1 cellular context compared by ENCODE assay signal in genomic region chr2:70994445-70995226, GRCh38.
TF ChIP-seq lines count a peak whose summit lies in the region.

TEX261 (minus strand) TSS chr2:70994873; CDS start chr2:70994757, 116 bp downstream.

TF ChIP-seq in WTC11, 78 proteins besides CTCF, POLR2A, EP300 and RAD21 (continued from another document and continues in another):
- peak; percentile 49; the same call in 1 of the 2 replicates for TF ChIP-seq USF2 (CRISPR knock-in tag; IDR thresholded peaks at IDR 0.05)
- TF ChIP-seq TP53 (CRISPR knock-in tag; IDR thresholded peaks at IDR 0.05) = peak; percentile 64; the same call in 1 of the 2 replicates
- no peak for TF ChIP-seq ZSCAN18 (CRISPR knock-in tag; IDR thresholded peaks at IDR 0.05)
- no peak for TF ChIP-seq USF1 (CRISPR knock-in tag; IDR thresholded peaks at IDR 0.05)
- TF ChIP-seq ATF2 (CRISPR knock-in tag; IDR thresholded peaks at IDR 0.05; ENCODE audit: borderline replicate concordance, low read depth) = no peak
- no peak for TF ChIP-seq FOXP4 (CRISPR knock-in tag; IDR thresholded peaks at IDR 0.05)
- no peak for TF ChIP-seq CDX4 (CRISPR knock-in tag; IDR thresholded peaks at IDR 0.05; ENCODE audit: borderline replicate concordance)
- no peak for TF ChIP-seq JUN (CRISPR knock-in tag; IDR thresholded peaks at IDR 0.05)
- TF ChIP-seq ZMAT4 (CRISPR knock-in tag; IDR thresholded peaks at IDR 0.05) = no peak
- no peak for TF ChIP-seq KAT7 (CRISPR knock-in tag; IDR thresholded peaks at IDR 0.05; ENCODE audit: borderline replicate concordance)
- TF ChIP-seq ZBTB21 (CRISPR knock-in tag; IDR thresholded peaks at IDR 0.05; ENCODE audit: borderline replicate concordance) = peak; percentile 62; the same call in 1 of the 2 replicates
- no peak for TF ChIP-seq PREB (CRISPR knock-in tag; IDR thresholded peaks at IDR 0.05; ENCODE audit: borderline replicate concordance)
- TF ChIP-seq ZNF281 (CRISPR knock-in tag; IDR thresholded peaks at IDR 0.05) = no peak
- TF ChIP-seq ZNF219 (CRISPR knock-in tag; IDR thresholded peaks at IDR 0.05; ENCODE audit: borderline replicate concordance) = no peak
- no peak for TF ChIP-seq ZNF423 (CRISPR knock-in tag; IDR thresholded peaks at IDR 0.05)
- no peak for TF ChIP-seq NR2C2 (CRISPR knock-in tag; IDR thresholded peaks at IDR 0.05)
- TF ChIP-seq NR3C1 (CRISPR knock-in tag; conservative IDR thresholded peaks at IDR 0.05; ENCODE audit: low read depth) = 0 out of 2 replicates have a peak, but pooled peaks have one; percentile 74
- TF ChIP-seq GABPB1 (CRISPR knock-in tag; IDR thresholded peaks at IDR 0.05) = no peak; the same call in 1 of the 2 replicates
- no peak for TF ChIP-seq ZNF232 (CRISPR knock-in tag; IDR thresholded peaks at IDR 0.05)
- no peak for TF ChIP-seq ZNF416 (CRISPR knock-in tag; IDR thresholded peaks at IDR 0.05)
- TF ChIP-seq FOXJ3 (CRISPR knock-in tag; IDR thresholded peaks at IDR 0.05; ENCODE audit: borderline replicate concordance) = no peak
- no peak for TF ChIP-seq HMGA2 (CRISPR knock-in tag; IDR thresholded peaks at IDR 0.05)
- no peak for TF ChIP-seq MXD4 (CRISPR knock-in tag; IDR thresholded peaks at IDR 0.05; ENCODE audit: borderline replicate concordance)
- TF ChIP-seq FOXK1 (CRISPR knock-in tag; IDR thresholded peaks at IDR 0.05) = peak; percentile 57; the same call in 1 of the 2 replicates
- TF ChIP-seq ARID4B (CRISPR knock-in tag; IDR thresholded peaks at IDR 0.05; ENCODE audit: borderline replicate concordance) = no peak
- TF ChIP-seq EMX1 (CRISPR knock-in tag; IDR thresholded peaks at IDR 0.05) = no peak
- no peak for TF ChIP-seq MAX (CRISPR knock-in tag; IDR thresholded peaks at IDR 0.05)
- no peak for TF ChIP-seq RELA (CRISPR knock-in tag; IDR thresholded peaks at IDR 0.05; ENCODE audit: borderline replicate concordance)
- no peak for TF ChIP-seq ZNF512 (CRISPR knock-in tag; IDR thresholded peaks at IDR 0.05; ENCODE audit: borderline replicate concordance)
- TF ChIP-seq ELF4 (CRISPR knock-in tag; IDR thresholded peaks at IDR 0.05; ENCODE audit: low read depth) = no peak
- no peak for TF ChIP-seq ZNF396 (CRISPR knock-in tag; IDR thresholded peaks at IDR 0.05; ENCODE audit: borderline replicate concordance)
- TF ChIP-seq IRF1 (CRISPR knock-in tag; IDR thresholded peaks at IDR 0.05) = no peak
- TF ChIP-seq ERG (CRISPR knock-in tag; IDR thresholded peaks at IDR 0.05) = no peak
- TF ChIP-seq JAZF1 (CRISPR knock-in tag; IDR thresholded peaks at IDR 0.05) = no peak
